Comparison of ENCODE assay signal across 1 cellular context in genomic region chr7:13279854-13280435, GRCh38.
TF ChIP-seq lines count a peak whose summit lies in the region.

No MANE protein-coding gene starts in this region.

TF ChIP-seq in H1, 55 proteins besides CTCF, POLR2A, EP300 and RAD21 (continued from another document):
- TF ChIP-seq CHD7 (IDR thresholded peaks at IDR 0.05; ENCODE audit: insufficient replicate concordance, low read length) = peak; percentile 20
TF ChIP-seq in H1: peak in this region for 1.
